1 cellular context compared by ENCODE assay signal in the genomic region with DNA sequence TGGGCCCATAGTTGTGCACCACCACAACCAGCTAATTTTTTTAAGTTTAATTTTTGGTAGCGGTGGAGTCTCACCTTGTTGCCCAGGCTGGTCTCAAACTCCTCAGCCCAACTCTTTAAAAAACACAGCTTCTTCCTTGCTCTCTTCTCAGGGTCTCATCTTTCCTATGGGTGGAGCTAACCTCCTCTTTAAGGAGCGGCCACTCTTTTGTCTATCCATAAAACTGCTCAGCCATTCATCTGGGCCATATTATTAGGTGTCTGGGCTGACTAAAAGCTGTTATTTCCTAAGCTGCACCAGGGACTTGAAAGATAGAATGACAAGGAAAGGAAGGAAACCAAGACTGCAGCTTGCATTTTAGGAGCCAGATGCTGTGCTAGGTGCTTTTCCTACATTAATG.
TF ChIP-seq lines count a peak whose summit lies in the region.

No MANE protein-coding gene starts in this region.

TF ChIP-seq in H1, 55 proteins besides CTCF, POLR2A, EP300 and RAD21 (continued from another document):
- TF ChIP-seq CTBP2 (IDR thresholded peaks at IDR 0.05; ENCODE audit: borderline replicate concordance, insufficient read depth, insufficient read length, low read length) (no peak), SUZ12 (IDR thresholded peaks at IDR 0.05; ENCODE audit: low read length) (no peak), GABPA (IDR thresholded peaks at IDR 0.05; ENCODE audit: borderline replicate concordance, insufficient read depth, low read length) (no peak), CHD2 (IDR thresholded peaks at IDR 0.05; ENCODE audit: low read length) (no peak), SP1 (IDR thresholded peaks at IDR 0.05; ENCODE audit: low read depth, low read length) (no peak), RBBP5 (IDR thresholded peaks at IDR 0.05; ENCODE audit: borderline replicate concordance, low read depth, low read length) (no peak), NANOG (IDR thresholded peaks at IDR 0.05; ENCODE audit: insufficient read depth, low read depth, low read length, poor library complexity, severe bottlenecking) (no peak)
- TF ChIP-seq, protein P1, sequence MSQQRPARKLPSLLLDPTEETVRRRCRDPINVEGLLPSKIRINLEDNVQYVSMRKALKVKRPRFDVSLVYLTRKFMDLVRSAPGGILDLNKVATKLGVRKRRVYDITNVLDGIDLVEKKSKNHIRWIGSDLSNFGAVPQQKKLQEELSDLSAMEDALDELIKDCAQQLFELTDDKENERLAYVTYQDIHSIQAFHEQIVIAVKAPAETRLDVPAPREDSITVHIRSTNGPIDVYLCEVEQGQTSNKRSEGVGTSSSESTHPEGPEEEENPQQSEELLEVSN (IDR thresholded peaks at IDR 0.05), result no peak
TF ChIP-seq in H1: peak in this region for 0.
